Comparison of ENCODE assay signal across 8 cellular contexts in the genomic region with DNA sequence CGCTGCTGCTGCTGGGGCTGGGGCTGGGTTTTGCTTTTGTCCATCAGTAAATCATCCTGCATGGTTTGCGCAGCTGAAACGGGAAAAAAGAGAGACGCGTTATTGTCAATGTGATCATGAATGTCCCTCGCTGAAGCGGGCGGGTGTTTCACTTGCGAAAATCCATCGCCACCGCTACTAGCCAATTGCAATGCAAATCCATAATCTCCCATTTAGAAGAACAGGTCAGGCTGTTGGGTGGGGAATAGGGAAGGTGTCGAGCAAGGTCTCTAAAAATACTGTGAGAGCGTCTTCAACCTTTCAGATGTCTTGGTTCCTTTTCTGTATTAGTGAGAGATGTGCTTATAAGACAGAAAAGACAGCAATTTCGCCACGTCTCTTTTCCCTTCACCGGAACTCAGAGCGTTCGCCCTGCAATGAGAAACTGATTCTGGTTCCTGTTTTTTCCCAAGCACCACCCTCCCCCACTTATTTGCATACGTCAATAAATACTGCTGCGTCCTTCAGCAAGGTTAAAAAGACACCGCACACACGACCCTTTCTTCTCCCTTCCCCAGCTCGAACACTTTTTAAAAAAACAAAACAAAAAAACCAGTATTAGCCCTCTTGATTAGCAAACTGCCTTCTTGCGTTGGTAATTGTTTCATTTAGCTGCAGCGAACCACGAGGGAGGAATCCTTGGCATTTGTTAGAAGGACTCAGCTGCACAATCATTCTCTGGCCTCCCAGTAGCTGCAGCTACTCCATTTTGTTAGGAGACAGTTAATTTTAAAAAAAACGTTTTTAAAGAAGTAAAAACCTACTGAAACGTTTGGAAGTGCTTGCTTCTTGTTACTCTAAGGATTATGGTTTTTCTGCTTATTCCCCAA. TPM values are rescaled to one million over a fixed set of nuclear protein-coding genes. Genes with fewer than 3 reads are reported as not detected.
A peak's percentile ranks its signal among the peaks of the same experiment; 100 is the strongest.
DNase-seq lines count a peak whose midpoint lies in the region; ATAC-seq, FAIRE-seq and TF ChIP-seq lines count a peak whose summit lies in the region.

No MANE protein-coding gene starts in this region.

- peak overlapping the region; percentile 61 for H3K9ac ChIP-seq in OCI-LY3 (ENCODE audit: low read length)

- H3K9me3 Mint-ChIP-seq in activated naive CD4-positive, alpha-beta T cell treated with anti-CD3 and anti-CD28 coated beads, Interleukin-2, amount 50 U/mL, for 24 hours: no peaks in the 10 kb centered on the region
- no peaks in the 10 kb centered on the region for H3K9me3 Mint-ChIP-seq in nephron

- peaks cover 3% of the 10 kb centered on the region for H3K36me3 Mint-ChIP-seq in activated naive CD4-positive, alpha-beta T cell treated with anti-CD3 and anti-CD28 coated beads, Interleukin-2, amount 50 U/mL, for 24 hours
- peaks cover 6% of the 10 kb centered on the region for H3K36me3 Mint-ChIP-seq in nephron (ENCODE audit: low read depth)

- intact Hi-C loops in vagina (cut with DNase I): no loop called here

- H3K27ac Mint-ChIP-seq in activated naive CD4-positive, alpha-beta T cell treated with anti-CD3 and anti-CD28 coated beads, Interleukin-2, amount 50 U/mL, for 24 hours: no peak overlapping the region
- H3K27ac Mint-ChIP-seq in nephron: peak overlapping the region; percentile 75 to 94 (median 83)

- H3K27me3 Mint-ChIP-seq in activated naive CD4-positive, alpha-beta T cell treated with anti-CD3 and anti-CD28 coated beads, Interleukin-2, amount 50 U/mL, for 24 hours: no peaks in the 10 kb centered on the region
- peaks cover 45% of the 10 kb centered on the region for H3K27me3 Mint-ChIP-seq in nephron (ENCODE audit: low read depth)

- H3K4me2 ChIP-seq in OCI-LY3 (ENCODE audit: low read length): peak overlapping the region; percentile 99

- H3K79me2 ChIP-seq in OCI-LY3 (ENCODE audit: low read length): no peaks in the 10 kb centered on the region

- H3K4me3 ChIP-seq in OCI-LY3 (ENCODE audit: low read length) (peak overlapping the region; percentile 89), vagina (peak overlapping the region; percentile 72 to 87)

- no peaks in the 10 kb centered on the region for H3K9me3 ChIP-seq in OCI-LY3 (ENCODE audit: insufficient read depth, low read length)
- no peaks in the 10 kb centered on the region for H3K9me3 ChIP-seq in vagina

- no peak for FAIRE-seq in frontal cortex (lab: Jason Lieb, UNC)

- H3K27ac ChIP-seq in OCI-LY3 (ENCODE audit: low read length): peak overlapping the region; percentile 52; the same call in 1 of the 2 replicates
- H3K27ac ChIP-seq in vagina: peak overlapping the region; percentile 85

- H3K27me3 ChIP-seq in OCI-LY3 (ENCODE audit: low read depth, low read length) (no peaks in the 10 kb centered on the region), vagina (no peaks in the 10 kb centered on the region)

- peaks cover 49% of the 10 kb centered on the region for H3K4me1 Mint-ChIP-seq in activated naive CD4-positive, alpha-beta T cell treated with anti-CD3 and anti-CD28 coated beads, Interleukin-2, amount 50 U/mL, for 24 hours
- H3K4me1 Mint-ChIP-seq in nephron: peaks cover 35% of the 10 kb centered on the region

- peak overlapping the region; percentile 98 for H2AFZ ChIP-seq in OCI-LY3 (ENCODE audit: low read depth, low read length)

- H4K20me1 ChIP-seq in OCI-LY3 (ENCODE audit: insufficient read depth, low read length): no peaks in the 10 kb centered on the region

- peak overlapping the region; percentile 90 for H3K4me3 Mint-ChIP-seq in activated naive CD4-positive, alpha-beta T cell treated with anti-CD3 and anti-CD28 coated beads, Interleukin-2, amount 50 U/mL, for 24 hours
- H3K4me3 Mint-ChIP-seq in nephron: peak overlapping the region; percentile 86 to 93 (median 90)

- peaks cover 15% of the 10 kb centered on the region for H3K4me1 ChIP-seq in OCI-LY3 (ENCODE audit: low read length)
- H3K4me1 ChIP-seq in vagina: peaks cover 39% of the 10 kb centered on the region

- TF ChIP-seq CTCF in OCI-LY3 (IDR thresholded peaks at IDR 0.05; ENCODE audit: low read depth, low read length): no peak
- no peak for TF ChIP-seq CTCF in nephron (IDR thresholded peaks at IDR 0.05; ENCODE audit: unreplicated experiment in 3 of 3)
- no peak for TF ChIP-seq CTCF in vagina (IDR thresholded peaks at IDR 0.05)

- TF ChIP-seq POLR2A in vagina (IDR thresholded peaks at IDR 0.05): peak in 1 of 2 donors; percentile 48

- DNase-seq in CMK (ENCODE audit: low read depth) (peak; percentile 41), HS-5 (ENCODE audit: low read depth) (peak; percentile 31), frontal cortex (ENCODE audit: low spot score in 2 of 2) (peak; percentile 60 to 81), vagina (ENCODE audit: extremely low spot score in 2 of 2) (peak in 1 of 2 donors; percentile 86)

- ATAC-seq in GM19351 (IDR thresholded peaks at IDR 0.05; ENCODE audit: unreplicated experiment): peak; percentile 59

- H3K36me3 ChIP-seq in OCI-LY3 (replicated peaks; ENCODE audit: low read depth, low read length) (no peaks in the 10 kb centered on the region), vagina (no peaks in the 10 kb centered on the region)

RNA-seq across cellular contexts. Expression of a gene that starts 50.4 kb away (rescaled TPM):
- total RNA-seq in frontal cortex (21.2 TPM), vagina (8.8 TPM)

RNA-seq across cellular contexts. Expression of a gene that starts 50.4 kb away (rescaled TPM):
- total RNA-seq in frontal cortex: 20.4 TPM
- total RNA-seq in vagina: 18.9 TPM
